Comparison of ENCODE assay signal across 1 cellular context in the genomic region with DNA sequence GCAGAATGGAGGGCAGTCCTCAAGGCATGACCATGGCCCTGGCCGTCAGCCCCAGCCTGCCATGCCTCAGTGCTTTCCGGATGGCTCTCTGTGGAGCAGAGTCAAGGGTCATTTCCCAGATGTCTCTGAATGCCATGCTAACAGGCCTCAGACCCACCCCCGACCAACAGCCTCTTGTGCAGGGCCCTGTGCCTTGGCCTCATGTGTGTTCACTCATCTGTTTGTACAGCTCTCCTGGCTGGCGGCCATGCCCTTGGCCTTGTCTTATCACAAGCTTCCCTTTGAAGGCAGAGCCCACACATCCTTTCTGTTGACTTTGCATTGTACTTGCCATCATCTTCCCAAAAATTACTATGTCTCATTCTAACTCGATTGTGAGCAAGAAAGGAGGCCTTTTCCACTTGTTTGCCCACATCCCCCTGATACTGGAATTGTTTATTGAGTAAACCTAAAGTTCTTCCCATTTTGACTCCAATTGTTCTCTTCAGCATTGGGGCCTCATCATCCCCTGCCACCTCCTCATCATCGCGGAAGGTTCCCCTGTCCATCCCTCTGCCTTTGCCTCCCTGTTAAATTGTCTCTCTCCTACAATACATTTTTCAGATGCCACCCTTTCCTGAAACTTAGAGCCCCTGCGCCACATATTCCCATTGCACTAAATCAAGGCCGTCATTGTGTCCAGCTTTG.
TF ChIP-seq lines count a peak whose summit lies in the region.

No MANE protein-coding gene starts in this region.

TF ChIP-seq in HepG2, 621 proteins besides CTCF, POLR2A, EP300 and RAD21 (continued from another document and continues in another):
- TF ChIP-seq, protein P1, sequence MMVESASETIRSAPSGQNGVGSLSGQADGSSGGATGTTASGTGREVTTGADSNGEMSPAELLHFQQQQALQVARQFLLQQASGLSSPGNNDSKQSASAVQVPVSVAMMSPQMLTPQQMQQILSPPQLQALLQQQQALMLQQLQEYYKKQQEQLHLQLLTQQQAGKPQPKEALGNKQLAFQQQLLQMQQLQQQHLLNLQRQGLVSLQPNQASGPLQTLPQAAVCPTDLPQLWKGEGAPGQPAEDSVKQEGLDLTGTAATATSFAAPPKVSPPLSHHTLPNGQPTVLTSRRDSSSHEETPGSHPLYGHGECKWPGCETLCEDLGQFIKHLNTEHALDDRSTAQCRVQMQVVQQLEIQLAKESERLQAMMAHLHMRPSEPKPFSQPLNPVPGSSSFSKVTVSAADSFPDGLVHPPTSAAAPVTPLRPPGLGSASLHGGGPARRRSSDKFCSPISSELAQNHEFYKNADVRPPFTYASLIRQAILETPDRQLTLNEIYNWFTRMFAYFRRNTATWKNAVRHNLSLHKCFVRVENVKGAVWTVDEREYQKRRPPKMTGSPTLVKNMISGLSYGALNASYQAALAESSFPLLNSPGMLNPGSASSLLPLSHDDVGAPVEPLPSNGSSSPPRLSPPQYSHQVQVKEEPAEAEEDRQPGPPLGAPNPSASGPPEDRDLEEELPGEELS (CRISPR knock-in tag; IDR thresholded peaks at IDR 0.05), result peak; percentile 84
- no peak for TF ChIP-seq ZNF329 (CRISPR knock-in tag; IDR thresholded peaks at IDR 0.05; ENCODE audit: low read depth)
- TF ChIP-seq, protein P2, sequence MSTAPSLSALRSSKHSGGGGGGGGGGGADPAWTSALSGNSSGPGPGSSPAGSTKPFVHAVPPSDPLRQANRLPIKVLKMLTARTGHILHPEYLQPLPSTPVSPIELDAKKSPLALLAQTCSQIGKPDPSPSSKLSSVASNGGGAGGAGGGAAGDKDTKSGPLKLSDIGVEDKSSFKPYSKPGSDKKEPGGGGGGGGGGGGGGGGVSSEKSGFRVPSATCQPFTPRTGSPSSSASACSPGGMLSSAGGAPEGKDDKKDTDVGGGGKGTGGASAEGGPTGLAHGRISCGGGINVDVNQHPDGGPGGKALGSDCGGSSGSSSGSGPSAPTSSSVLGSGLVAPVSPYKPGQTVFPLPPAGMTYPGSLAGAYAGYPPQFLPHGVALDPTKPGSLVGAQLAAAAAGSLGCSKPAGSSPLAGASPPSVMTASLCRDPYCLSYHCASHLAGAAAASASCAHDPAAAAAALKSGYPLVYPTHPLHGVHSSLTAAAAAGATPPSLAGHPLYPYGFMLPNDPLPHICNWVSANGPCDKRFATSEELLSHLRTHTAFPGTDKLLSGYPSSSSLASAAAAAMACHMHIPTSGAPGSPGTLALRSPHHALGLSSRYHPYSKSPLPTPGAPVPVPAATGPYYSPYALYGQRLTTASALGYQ (CRISPR knock-in tag; IDR thresholded peaks at IDR 0.05), result no peak
- peak; percentile 27; the same call in 1 of the 2 replicates for TF ChIP-seq ETV5 (CRISPR knock-in tag; IDR thresholded peaks at IDR 0.05; ENCODE audit: borderline replicate concordance)
- TF ChIP-seq PHF8 (CRISPR knock-in tag; IDR thresholded peaks at IDR 0.05), result no peak
- TF ChIP-seq, protein P3, sequence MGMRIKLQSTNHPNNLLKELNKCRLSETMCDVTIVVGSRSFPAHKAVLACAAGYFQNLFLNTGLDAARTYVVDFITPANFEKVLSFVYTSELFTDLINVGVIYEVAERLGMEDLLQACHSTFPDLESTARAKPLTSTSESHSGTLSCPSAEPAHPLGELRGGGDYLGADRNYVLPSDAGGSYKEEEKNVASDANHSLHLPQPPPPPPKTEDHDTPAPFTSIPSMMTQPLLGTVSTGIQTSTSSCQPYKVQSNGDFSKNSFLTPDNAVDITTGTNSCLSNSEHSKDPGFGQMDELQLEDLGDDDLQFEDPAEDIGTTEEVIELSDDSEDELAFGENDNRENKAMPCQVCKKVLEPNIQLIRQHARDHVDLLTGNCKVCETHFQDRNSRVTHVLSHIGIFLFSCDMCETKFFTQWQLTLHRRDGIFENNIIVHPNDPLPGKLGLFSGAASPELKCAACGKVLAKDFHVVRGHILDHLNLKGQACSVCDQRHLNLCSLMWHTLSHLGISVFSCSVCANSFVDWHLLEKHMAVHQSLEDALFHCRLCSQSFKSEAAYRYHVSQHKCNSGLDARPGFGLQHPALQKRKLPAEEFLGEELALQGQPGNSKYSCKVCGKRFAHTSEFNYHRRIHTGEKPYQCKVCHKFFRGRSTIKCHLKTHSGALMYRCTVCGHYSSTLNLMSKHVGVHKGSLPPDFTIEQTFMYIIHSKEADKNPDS (CRISPR knock-in tag; IDR thresholded peaks at IDR 0.05), result no peak
- TF ChIP-seq, protein P4, sequence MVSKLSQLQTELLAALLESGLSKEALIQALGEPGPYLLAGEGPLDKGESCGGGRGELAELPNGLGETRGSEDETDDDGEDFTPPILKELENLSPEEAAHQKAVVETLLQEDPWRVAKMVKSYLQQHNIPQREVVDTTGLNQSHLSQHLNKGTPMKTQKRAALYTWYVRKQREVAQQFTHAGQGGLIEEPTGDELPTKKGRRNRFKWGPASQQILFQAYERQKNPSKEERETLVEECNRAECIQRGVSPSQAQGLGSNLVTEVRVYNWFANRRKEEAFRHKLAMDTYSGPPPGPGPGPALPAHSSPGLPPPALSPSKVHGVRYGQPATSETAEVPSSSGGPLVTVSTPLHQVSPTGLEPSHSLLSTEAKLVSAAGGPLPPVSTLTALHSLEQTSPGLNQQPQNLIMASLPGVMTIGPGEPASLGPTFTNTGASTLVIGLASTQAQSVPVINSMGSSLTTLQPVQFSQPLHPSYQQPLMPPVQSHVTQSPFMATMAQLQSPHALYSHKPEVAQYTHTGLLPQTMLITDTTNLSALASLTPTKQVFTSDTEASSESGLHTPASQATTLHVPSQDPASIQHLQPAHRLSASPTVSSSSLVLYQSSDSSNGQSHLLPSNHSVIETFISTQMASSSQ (IDR thresholded peaks at IDR 0.05; ENCODE audit: low read depth), result no peak
- TF ChIP-seq, protein P4 (CRISPR knock-in tag; IDR thresholded peaks at IDR 0.05; ENCODE audit: borderline replicate concordance), result peak; percentile 84; the same call in 1 of the 2 replicates
- TF ChIP-seq, protein P5, sequence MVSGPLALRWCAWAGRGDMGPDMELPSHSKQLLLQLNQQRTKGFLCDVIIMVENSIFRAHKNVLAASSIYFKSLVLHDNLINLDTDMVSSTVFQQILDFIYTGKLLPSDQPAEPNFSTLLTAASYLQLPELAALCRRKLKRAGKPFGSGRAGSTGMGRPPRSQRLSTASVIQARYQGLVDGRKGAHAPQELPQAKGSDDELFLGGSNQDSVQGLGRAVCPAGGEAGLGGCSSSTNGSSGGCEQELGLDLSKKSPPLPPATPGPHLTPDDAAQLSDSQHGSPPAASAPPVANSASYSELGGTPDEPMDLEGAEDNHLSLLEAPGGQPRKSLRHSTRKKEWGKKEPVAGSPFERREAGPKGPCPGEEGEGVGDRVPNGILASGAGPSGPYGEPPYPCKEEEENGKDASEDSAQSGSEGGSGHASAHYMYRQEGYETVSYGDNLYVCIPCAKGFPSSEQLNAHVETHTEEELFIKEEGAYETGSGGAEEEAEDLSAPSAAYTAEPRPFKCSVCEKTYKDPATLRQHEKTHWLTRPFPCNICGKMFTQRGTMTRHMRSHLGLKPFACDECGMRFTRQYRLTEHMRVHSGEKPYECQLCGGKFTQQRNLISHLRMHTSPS (CRISPR knock-in tag; IDR thresholded peaks at IDR 0.05; ENCODE audit: low read depth), result 0 out of 2 replicates have a peak, but pooled peaks have one; percentile 41
- TF ChIP-seq NR2C2 (CRISPR knock-in tag; IDR thresholded peaks at IDR 0.05; ENCODE audit: borderline replicate concordance), result peak; percentile 79
- TF ChIP-seq PCBP2 (optimal IDR thresholded peaks at IDR 0.05; ENCODE audit: low read depth, low read length, poor library complexity, severe bottlenecking), result no peak
- TF ChIP-seq ATAD3A (CRISPR knock-in tag; IDR thresholded peaks at IDR 0.05), result no peak
- no peak for TF ChIP-seq POLR2AphosphoS5 (IDR thresholded peaks at IDR 0.05; ENCODE audit: low read depth, low read length)
- TF ChIP-seq, protein P6, sequence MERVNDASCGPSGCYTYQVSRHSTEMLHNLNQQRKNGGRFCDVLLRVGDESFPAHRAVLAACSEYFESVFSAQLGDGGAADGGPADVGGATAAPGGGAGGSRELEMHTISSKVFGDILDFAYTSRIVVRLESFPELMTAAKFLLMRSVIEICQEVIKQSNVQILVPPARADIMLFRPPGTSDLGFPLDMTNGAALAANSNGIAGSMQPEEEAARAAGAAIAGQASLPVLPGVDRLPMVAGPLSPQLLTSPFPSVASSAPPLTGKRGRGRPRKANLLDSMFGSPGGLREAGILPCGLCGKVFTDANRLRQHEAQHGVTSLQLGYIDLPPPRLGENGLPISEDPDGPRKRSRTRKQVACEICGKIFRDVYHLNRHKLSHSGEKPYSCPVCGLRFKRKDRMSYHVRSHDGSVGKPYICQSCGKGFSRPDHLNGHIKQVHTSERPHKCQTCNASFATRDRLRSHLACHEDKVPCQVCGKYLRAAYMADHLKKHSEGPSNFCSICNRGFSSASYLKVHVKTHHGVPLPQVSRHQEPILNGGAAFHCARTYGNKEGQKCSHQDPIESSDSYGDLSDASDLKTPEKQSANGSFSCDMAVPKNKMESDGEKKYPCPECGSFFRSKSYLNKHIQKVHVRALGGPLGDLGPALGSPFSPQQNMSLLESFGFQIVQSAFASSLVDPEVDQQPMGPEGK (CRISPR knock-in tag; IDR thresholded peaks at IDR 0.05), result peak; percentile 46; the same call in 1 of the 2 replicates
- TF ChIP-seq ESRRA (CRISPR knock-in tag; IDR thresholded peaks at IDR 0.05; ENCODE audit: low read depth), result 0 out of 2 replicates have a peak, but pooled peaks have one; percentile 33
- TF ChIP-seq TBX2 (CRISPR knock-in tag; IDR thresholded peaks at IDR 0.05; ENCODE audit: borderline replicate concordance), result peak; percentile 63; the same call in 1 of the 2 replicates
- TF ChIP-seq, protein P7, sequence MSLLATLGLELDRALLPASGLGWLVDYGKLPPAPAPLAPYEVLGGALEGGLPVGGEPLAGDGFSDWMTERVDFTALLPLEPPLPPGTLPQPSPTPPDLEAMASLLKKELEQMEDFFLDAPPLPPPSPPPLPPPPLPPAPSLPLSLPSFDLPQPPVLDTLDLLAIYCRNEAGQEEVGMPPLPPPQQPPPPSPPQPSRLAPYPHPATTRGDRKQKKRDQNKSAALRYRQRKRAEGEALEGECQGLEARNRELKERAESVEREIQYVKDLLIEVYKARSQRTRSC (CRISPR knock-in tag; IDR thresholded peaks at IDR 0.05; ENCODE audit: low read depth), result no peak
- no peak for TF ChIP-seq ZNF138 (CRISPR knock-in tag; IDR thresholded peaks at IDR 0.05; ENCODE audit: low read depth)
- TF ChIP-seq, protein P8, sequence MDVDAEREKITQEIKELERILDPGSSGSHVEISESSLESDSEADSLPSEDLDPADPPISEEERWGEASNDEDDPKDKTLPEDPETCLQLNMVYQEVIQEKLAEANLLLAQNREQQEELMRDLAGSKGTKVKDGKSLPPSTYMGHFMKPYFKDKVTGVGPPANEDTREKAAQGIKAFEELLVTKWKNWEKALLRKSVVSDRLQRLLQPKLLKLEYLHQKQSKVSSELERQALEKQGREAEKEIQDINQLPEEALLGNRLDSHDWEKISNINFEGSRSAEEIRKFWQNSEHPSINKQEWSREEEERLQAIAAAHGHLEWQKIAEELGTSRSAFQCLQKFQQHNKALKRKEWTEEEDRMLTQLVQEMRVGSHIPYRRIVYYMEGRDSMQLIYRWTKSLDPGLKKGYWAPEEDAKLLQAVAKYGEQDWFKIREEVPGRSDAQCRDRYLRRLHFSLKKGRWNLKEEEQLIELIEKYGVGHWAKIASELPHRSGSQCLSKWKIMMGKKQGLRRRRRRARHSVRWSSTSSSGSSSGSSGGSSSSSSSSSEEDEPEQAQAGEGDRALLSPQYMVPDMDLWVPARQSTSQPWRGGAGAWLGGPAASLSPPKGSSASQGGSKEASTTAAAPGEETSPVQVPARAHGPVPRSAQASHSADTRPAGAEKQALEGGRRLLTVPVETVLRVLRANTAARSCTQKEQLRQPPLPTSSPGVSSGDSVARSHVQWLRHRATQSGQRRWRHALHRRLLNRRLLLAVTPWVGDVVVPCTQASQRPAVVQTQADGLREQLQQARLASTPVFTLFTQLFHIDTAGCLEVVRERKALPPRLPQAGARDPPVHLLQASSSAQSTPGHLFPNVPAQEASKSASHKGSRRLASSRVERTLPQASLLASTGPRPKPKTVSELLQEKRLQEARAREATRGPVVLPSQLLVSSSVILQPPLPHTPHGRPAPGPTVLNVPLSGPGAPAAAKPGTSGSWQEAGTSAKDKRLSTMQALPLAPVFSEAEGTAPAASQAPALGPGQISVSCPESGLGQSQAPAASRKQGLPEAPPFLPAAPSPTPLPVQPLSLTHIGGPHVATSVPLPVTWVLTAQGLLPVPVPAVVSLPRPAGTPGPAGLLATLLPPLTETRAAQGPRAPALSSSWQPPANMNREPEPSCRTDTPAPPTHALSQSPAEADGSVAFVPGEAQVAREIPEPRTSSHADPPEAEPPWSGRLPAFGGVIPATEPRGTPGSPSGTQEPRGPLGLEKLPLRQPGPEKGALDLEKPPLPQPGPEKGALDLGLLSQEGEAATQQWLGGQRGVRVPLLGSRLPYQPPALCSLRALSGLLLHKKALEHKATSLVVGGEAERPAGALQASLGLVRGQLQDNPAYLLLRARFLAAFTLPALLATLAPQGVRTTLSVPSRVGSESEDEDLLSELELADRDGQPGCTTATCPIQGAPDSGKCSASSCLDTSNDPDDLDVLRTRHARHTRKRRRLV (CRISPR knock-in tag; IDR thresholded peaks at IDR 0.05), result no peak
- TF ChIP-seq, protein P9, sequence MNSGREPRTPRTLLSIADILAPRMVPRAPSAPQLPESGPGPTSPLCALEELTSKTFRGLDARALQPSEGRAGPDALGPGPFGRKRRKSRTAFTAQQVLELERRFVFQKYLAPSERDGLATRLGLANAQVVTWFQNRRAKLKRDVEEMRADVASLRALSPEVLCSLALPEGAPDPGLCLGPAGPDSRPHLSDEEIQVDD (CRISPR knock-in tag; IDR thresholded peaks at IDR 0.05; ENCODE audit: borderline replicate concordance), result no peak
- TF ChIP-seq ZBTB3 (CRISPR knock-in tag; IDR thresholded peaks at IDR 0.05; ENCODE audit: borderline replicate concordance, low read depth), result no peak
- no peak for TF ChIP-seq ARID2 (CRISPR knock-in tag; IDR thresholded peaks at IDR 0.05; ENCODE audit: borderline replicate concordance)
- no peak for TF ChIP-seq ELF4 (CRISPR knock-in tag; IDR thresholded peaks at IDR 0.05; ENCODE audit: borderline replicate concordance)
- TF ChIP-seq ZNF143 (CRISPR knock-in tag; IDR thresholded peaks at IDR 0.05), result peak; percentile 75
- TF ChIP-seq NFYC (CRISPR knock-in tag; IDR thresholded peaks at IDR 0.05), result no peak
- no peak for TF ChIP-seq ZNF619 (CRISPR knock-in tag; IDR thresholded peaks at IDR 0.05)
- TF ChIP-seq SMAD1 (CRISPR knock-in tag; IDR thresholded peaks at IDR 0.05; ENCODE audit: borderline replicate concordance, low read depth), result no peak
- TF ChIP-seq U2AF2 (IDR thresholded peaks at IDR 0.05; ENCODE audit: low read depth, low read length), result no peak
- no peak for TF ChIP-seq ZFP62 (CRISPR knock-in tag; IDR thresholded peaks at IDR 0.05)
